12 cellular contexts compared by ENCODE assay signal in genomic region chr3:69787436-69788168, GRCh38. TPM values are rescaled to one million over a fixed set of nuclear protein-coding genes. Genes with fewer than 3 reads are reported as not detected.
DNase-seq lines count a peak whose midpoint lies in the region; ATAC-seq and TF ChIP-seq lines count a peak whose summit lies in the region.
"Had no signal": no experiment of that assay in that cellular context is flagged by ENCODE, and none has a peak within 500 bp of the region (broad histone marks: within the 10 kb centered on the region; RNA-seq: fewer than 3 reads in every experiment).

No MANE protein-coding gene starts in this region.

- H3K9me2 ChIP-seq in hepatocyte (replicated peaks; ENCODE audit: insufficient read depth) = no peaks in the 10 kb centered on the region

- H3K79me2 ChIP-seq in hepatocyte = no peaks in the 10 kb centered on the region

- H3K36me3 ChIP-seq in brain microvascular endothelial cell (replicated peaks) (no peaks in the 10 kb centered on the region), hepatocyte (replicated peaks; ENCODE audit: insufficient read depth, low read depth) (no peaks in the 10 kb centered on the region), uterus (no peaks in the 10 kb centered on the region)

- H3K27me3 ChIP-seq in brain microvascular endothelial cell (replicated peaks) (no peaks in the 10 kb centered on the region), hepatocyte (no peaks in the 10 kb centered on the region), uterus (no peaks in the 10 kb centered on the region)

- no peak overlapping the region for H3K4me3 ChIP-seq in brain microvascular endothelial cell (ENCODE audit: low read depth, low read length)
- no peak overlapping the region for H3K4me3 ChIP-seq in hepatocyte
- no peak overlapping the region for H3K4me3 ChIP-seq in uterus

- in situ Hi-C loops in brain microvascular endothelial cell (cut with HindIII; ENCODE audit: low pct_ligation_motif_present, low sequenced_read_pairs) = no loop called here

- no peaks in the 10 kb centered on the region for H3K27me3 Mint-ChIP-seq in stimulated activated naive CD8-positive, alpha-beta T cell treated with anti-CD3 and anti-CD28 coated beads, Interleukin-15, amount 100 ng/mL, for 72 hours

- peak overlapping the region in 1 of 2 donors; percentile 33 for H3K27ac Mint-ChIP-seq in stimulated activated naive CD8-positive, alpha-beta T cell treated with anti-CD3 and anti-CD28 coated beads, Interleukin-15, amount 100 ng/mL, for 72 hours
- H3K27ac Mint-ChIP-seq: activated naive CD4-positive, alpha-beta T cell treated with anti-CD3 and anti-CD28 coated beads for 36 hours had no signal

- H3K27ac ChIP-seq in brain microvascular endothelial cell (peak overlapping the region; percentile 64), hepatocyte (peak overlapping the region; percentile 16), uterus (peak overlapping the region; percentile 68 to 85)
- H3K27ac ChIP-seq: 22Rv1, HL-60 had no signal

- no peak overlapping the region for H2AFZ ChIP-seq in hepatocyte

- no peaks in the 10 kb centered on the region for H3K9me3 ChIP-seq in hepatocyte (ENCODE audit: low read depth)
- H3K9me3 ChIP-seq in uterus = no peaks in the 10 kb centered on the region

- H3K4me3 Mint-ChIP-seq in stimulated activated naive CD8-positive, alpha-beta T cell treated with anti-CD3 and anti-CD28 coated beads, Interleukin-15, amount 100 ng/mL, for 72 hours = no peak overlapping the region
- H3K4me3 Mint-ChIP-seq: activated naive CD4-positive, alpha-beta T cell treated with anti-CD3 and anti-CD28 coated beads for 36 hours had no signal

- intact Hi-C loops in uterus (cut with DNase I; ENCODE audit: low total_unique reads) = no loop called here

- ATAC-seq in stimulated activated naive CD8-positive, alpha-beta T cell treated with anti-CD3 and anti-CD28 coated beads, Interleukin-15, amount 100 ng/mL, for 72 hours = no peak
- ATAC-seq in GM19035 (IDR thresholded peaks at IDR 0.05; ENCODE audit: unreplicated experiment) = no peak

- no peaks in the 10 kb centered on the region for H3K4me1 Mint-ChIP-seq in stimulated activated naive CD8-positive, alpha-beta T cell treated with anti-CD3 and anti-CD28 coated beads, Interleukin-15, amount 100 ng/mL, for 72 hours

- TF ChIP-seq CTCF in brain microvascular endothelial cell (IDR thresholded peaks at IDR 0.05; ENCODE audit: low read depth, low read length, missing control alignments) (no peak), hepatocyte (IDR thresholded peaks at IDR 0.05; ENCODE audit: poor library complexity) (no peak), uterus (IDR thresholded peaks at IDR 0.05) (no peak)

- H3K4me2 ChIP-seq in hepatocyte = no peak overlapping the region

- peak; percentile 2 for DNase-seq in DMS53 (lab: John Stamatoyannopoulos, UW)
- no peak for DNase-seq in DMS53 treated with DMSO at 0.1 percent for 48 hours (lab: John Stamatoyannopoulos, UW; ENCODE audit: unreplicated experiment)
- DNase-seq in brain microvascular endothelial cell = peak; percentile 72
- DNase-seq in hepatocyte (ENCODE audit: low spot score) = peak; percentile 31
- DNase-seq in uterus = no peak
- no peak for DNase-seq in stimulated activated naive CD8-positive, alpha-beta T cell treated with anti-CD3 and anti-CD28 coated beads, Interleukin-15, amount 100 ng/mL, for 72 hours
- no peak for DNase-seq in activated CD4-positive, alpha-beta T cell treated with anti-CD3 and anti-CD28 coated beads for 1 hour
- DNase-seq: activated naive CD4-positive, alpha-beta T cell treated with anti-CD3 and anti-CD28 coated beads for 36 hours; occipital lobe had no signal

- peaks cover 0 to 3% of the 10 kb centered on the region in 2 donors for H3K9me3 Mint-ChIP-seq in stimulated activated naive CD8-positive, alpha-beta T cell treated with anti-CD3 and anti-CD28 coated beads, Interleukin-15, amount 100 ng/mL, for 72 hours
- H3K9me3 Mint-ChIP-seq: activated naive CD4-positive, alpha-beta T cell treated with anti-CD3 and anti-CD28 coated beads for 36 hours had no signal

- peaks cover 30% of the 10 kb centered on the region for H3K4me1 ChIP-seq in hepatocyte (ENCODE audit: insufficient read depth)
- H3K4me1 ChIP-seq in uterus = peaks cover 4 to 16% of the 10 kb centered on the region in 2 donors

- WGBS in hepatocyte (ENCODE audit: low lambda C conversion rate, missing lambda C conversion rate) = 41% methylated on average over 3 of the region's 3 CpGs

- H4K20me1 ChIP-seq in hepatocyte (ENCODE audit: insufficient read depth, poor library complexity, severe bottlenecking) = no peaks in the 10 kb centered on the region

- no peak for TF ChIP-seq POLR2A in uterus (IDR thresholded peaks at IDR 0.05)

RNA-seq across cellular contexts. Expression of gene MITF, which starts 48.3 kb away (rescaled TPM):
- 7.1 and 7.7 TPM in 2 replicates for total RNA-seq in hepatocyte
- 14.2 and 14.5 TPM in 2 replicates for polyA plus RNA-seq in hepatocyte
- 10 to 100 TPM; 18.2 to 66.0 (median 52.6) TPM for total RNA-seq in uterus
- total RNA-seq: activated naive CD4-positive, alpha-beta T cell treated with anti-CD3 and anti-CD28 coated beads for 36 hours had no signal

Comparison
In these comparisons a context has a peak if more than half of its experiments do, and no peak if none do; other contexts are left out.
1. DNase-seq: peak in DMS53 (single experiment), brain microvascular endothelial cell (single experiment) and hepatocyte (single experiment); none in DMS53 treated with DMSO at 0.1 percent for 48 hours (single experiment), uterus (0 of 2), stimulated activated naive CD8-positive, alpha-beta T cell treated with anti-CD3 and anti-CD28 coated beads, Interleukin-15, amount 100 ng/mL, for 72 hours (0 of 2) and activated CD4-positive, alpha-beta T cell treated with anti-CD3 and anti-CD28 coated beads for 1 hour (single experiment).
2. H3K27ac ChIP-seq: peak in every context shown above with its lines; median percentile 76 in uterus; 64 in brain microvascular endothelial cell; 16 in hepatocyte.